26 cellular contexts compared by ENCODE assay signal in genomic region chr11:17651061-17651460, GRCh38.
"Had no signal": no experiment of that assay in that cellular context is flagged by ENCODE, and none has a peak within 500 bp of the region (broad histone marks: within the 10 kb centered on the region; RNA-seq: fewer than 3 reads in every experiment).

No MANE protein-coding gene starts in this region.

- H3K9me3 ChIP-seq: colonic mucosa had no signal

- H3K27ac Mint-ChIP-seq: activated CD4-positive, alpha-beta T cell treated with anti-CD3 and anti-CD28 coated beads for 36 hours; activated naive CD4-positive, alpha-beta T cell treated with anti-CD3 and anti-CD28 coated beads, Interleukin-2, amount 10 ng/mL, durations not matched to agents 7 days and 5 days; activated naive CD8-positive, alpha-beta T cell treated with anti-CD3 and anti-CD28 coated beads, Interleukin-2, amount 10 ng/mL, durations not matched to agents 7 days and 5 days; activated T-helper 1 cell treated with anti-CD3 and anti-CD28 coated beads, Interleukin-12 subunit alpha, Interleukin-12 subunit beta, Interleukin-2, Interleukin-4 antibody, amounts not matched to agents 30 ng/mL and 10 ng/mL and 1 ng/mL, durations not matched to agents 14 hours and 24 hours and 36 hours; effector memory CD8-positive, alpha-beta T cell; T-helper 2 cell treated with Interferon-gamma antibody and Interleukin-4, amounts not matched to agents 5 μg/mL and 100 μg/mL, for 36 hours had no signal

- H3K4me3 Mint-ChIP-seq: activated CD4-positive, alpha-beta T cell treated with anti-CD3 and anti-CD28 coated beads for 36 hours; activated naive CD4-positive, alpha-beta T cell treated with anti-CD3 and anti-CD28 coated beads, Interleukin-2, amount 10 ng/mL, durations not matched to agents 7 days and 5 days; activated naive CD8-positive, alpha-beta T cell treated with anti-CD3 and anti-CD28 coated beads, Interleukin-2, amount 10 ng/mL, durations not matched to agents 7 days and 5 days; activated T-helper 1 cell treated with anti-CD3 and anti-CD28 coated beads, Interleukin-12 subunit alpha, Interleukin-12 subunit beta, Interleukin-2, Interleukin-4 antibody, amounts not matched to agents 30 ng/mL and 10 ng/mL and 1 ng/mL, durations not matched to agents 14 hours and 24 hours and 36 hours; brain; effector memory CD8-positive, alpha-beta T cell; T-helper 2 cell treated with Interferon-gamma antibody and Interleukin-4, amounts not matched to agents 5 μg/mL and 100 μg/mL, for 36 hours had no signal

- H2AFZ ChIP-seq: hepatocyte had no signal

- H3K4me1 Mint-ChIP-seq: activated CD4-positive, alpha-beta T cell treated with anti-CD3 and anti-CD28 coated beads for 36 hours; activated naive CD4-positive, alpha-beta T cell treated with anti-CD3 and anti-CD28 coated beads, Interleukin-2, amount 10 ng/mL, durations not matched to agents 7 days and 5 days had no signal

- H3K27ac ChIP-seq: ascending aorta, cardiac muscle cell, colonic mucosa, gastroesophageal sphincter, hepatocyte, tibial nerve had no signal

- H3K36me3 ChIP-seq: ascending aorta, cardiac muscle cell, colonic mucosa, gastroesophageal sphincter, tibial nerve had no signal

- H3K27me3 ChIP-seq: ascending aorta, colonic mucosa, tibial nerve had no signal

- H3K4me3 ChIP-seq: ascending aorta, cardiac muscle cell, colonic mucosa, gastroesophageal sphincter, hepatocyte, mucosa of descending colon, tibial nerve had no signal

- H3K9me3 Mint-ChIP-seq: activated T-helper 1 cell treated with anti-CD3 and anti-CD28 coated beads, Interleukin-12 subunit alpha, Interleukin-12 subunit beta, Interleukin-2, Interleukin-4 antibody, amounts not matched to agents 30 ng/mL and 10 ng/mL and 1 ng/mL, durations not matched to agents 14 hours and 24 hours and 36 hours; T-helper 2 cell treated with Interferon-gamma antibody and Interleukin-4, amounts not matched to agents 5 μg/mL and 100 μg/mL, for 36 hours had no signal

- H3K36me3 Mint-ChIP-seq: activated naive CD4-positive, alpha-beta T cell treated with anti-CD3 and anti-CD28 coated beads, Interleukin-2, amount 10 ng/mL, durations not matched to agents 7 days and 5 days; activated naive CD8-positive, alpha-beta T cell treated with anti-CD3 and anti-CD28 coated beads, Interleukin-2, amount 10 ng/mL, durations not matched to agents 7 days and 5 days had no signal

- DNase-seq: activated CD4-positive, alpha-beta T cell treated with anti-CD3 and anti-CD28 coated beads for 36 hours; activated CD4-positive, alpha-beta T cell treated with anti-CD3 and anti-CD28 coated beads, Interleukin-2, amount 50 U/mL, for 48 hours; activated CD4-positive, CD25-positive, alpha-beta regulatory T cell; activated CD8-positive, alpha-beta memory T cell treated with anti-CD3 and anti-CD28 coated beads for 24 hours; activated effector memory CD4-positive, alpha-beta T cell treated with anti-CD3 and anti-CD28 coated beads, Interleukin-2, amount 50 U/mL, for 16 hours; activated naive CD4-positive, alpha-beta T cell treated with anti-CD3 and anti-CD28 coated beads, Interleukin-2, amount 10 ng/mL, durations not matched to agents 7 days and 5 days; activated naive CD8-positive, alpha-beta T cell treated with anti-CD3 and anti-CD28 coated beads, Interleukin-2, amount 10 ng/mL, durations not matched to agents 7 days and 5 days; cerebellar nuclear complex; colonic mucosa; effector memory CD8-positive, alpha-beta T cell; left cardiac atrium; left ventricle myocardium superior; mucosa of descending colon; naive B cell; right cardiac atrium; stimulated activated CD4-positive, alpha-beta T cell treated with anti-CD3 and anti-CD28 coated beads, Interleukin-2, amount 100 ng/mL, for 48 hours; stimulated activated naive CD4-positive, alpha-beta T cell treated with Interleukin-2 at 50 U/mL for 16 hours; T-helper 1 cell had no signal

- H3K4me2 ChIP-seq: hepatocyte had no signal

- H3K4me1 ChIP-seq: ascending aorta, colonic mucosa, gastroesophageal sphincter had no signal

- ATAC-seq: activated CD4-positive, alpha-beta T cell treated with anti-CD3 and anti-CD28 coated beads for 36 hours; effector memory CD8-positive, alpha-beta T cell; gastroesophageal sphincter; left cardiac atrium; left ventricle myocardium superior; mucosa of descending colon; right cardiac atrium had no signal
